In the genomic region with DNA sequence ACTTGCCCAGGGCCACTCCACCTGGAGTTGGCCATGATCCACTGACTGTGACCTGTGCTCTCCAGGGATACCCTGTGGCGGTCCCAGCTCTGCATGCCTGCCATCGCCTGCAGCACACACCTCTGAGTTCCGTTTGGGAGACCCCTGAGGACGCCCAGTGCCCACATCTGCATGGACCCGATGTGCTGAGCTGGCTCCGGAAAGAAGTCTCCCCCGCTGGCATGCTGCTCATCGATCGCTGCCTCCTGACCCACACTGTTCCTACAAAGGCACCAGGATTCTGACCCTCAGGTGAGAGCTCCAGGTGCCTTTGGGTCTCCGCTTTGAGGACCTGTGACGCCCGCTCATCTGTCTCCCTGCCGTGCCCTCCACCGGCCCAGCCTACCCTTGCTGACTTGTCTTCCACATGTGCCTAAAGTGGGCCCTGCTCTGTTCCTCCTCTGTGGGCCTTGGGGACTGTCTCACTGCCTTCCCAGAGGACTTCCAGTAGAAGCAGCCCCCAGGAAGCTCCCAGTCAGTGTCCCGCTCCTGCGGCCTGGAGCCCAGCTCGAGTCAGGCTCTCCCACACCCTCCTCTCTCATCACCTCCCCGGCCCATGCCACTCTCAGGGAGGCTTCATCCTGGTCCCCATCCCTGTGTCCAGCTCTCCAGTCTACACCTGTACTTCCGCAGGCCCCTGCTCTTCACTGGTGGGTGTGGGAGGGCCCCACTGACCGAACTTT, we compare ENCODE assay signal across 19 cellular contexts. TPM values are rescaled to one million over a fixed set of nuclear protein-coding genes. Genes with fewer than 3 reads are reported as not detected.
DNase-seq lines count a peak whose midpoint lies in the region; ATAC-seq and TF ChIP-seq lines count a peak whose summit lies in the region.
"Had no signal": no experiment of that assay in that cellular context is flagged by ENCODE, and none has a peak within 500 bp of the region (broad histone marks: within the 10 kb centered on the region; RNA-seq: fewer than 3 reads in every experiment).

No MANE protein-coding gene starts in this region.

- POLR2A ChIA-PET in Caco-2 (lab: Charles Lee) (no interaction called here), IMR-90 (lab: Charles Lee; ENCODE audit: unreplicated experiment) (no interaction called here)

- H3K9ac ChIP-seq in IMR-90 (ENCODE audit: low read depth, low read length) (no peak overlapping the region), neural progenitor cell (no peak overlapping the region)

- H3K27me3 Mint-ChIP-seq in Caco-2 (ENCODE audit: insufficient read depth, unreplicated experiment) (no peaks in the 10 kb centered on the region), chondrocyte (ENCODE audit: low read depth) (no peaks in the 10 kb centered on the region), neural progenitor cell (ENCODE audit: insufficient read depth, low read depth) (peaks cover 4% of the 10 kb centered on the region)

- H3K4me3 Mint-ChIP-seq in Caco-2 (ENCODE audit: unreplicated experiment) (no peak overlapping the region), chondrocyte (ENCODE audit: unreplicated experiment) (no peak overlapping the region), neural progenitor cell (peak overlapping the region; percentile 24)
- H3K4me3 Mint-ChIP-seq: CD8-positive, alpha-beta T cell had no signal

- H3K4me1 Mint-ChIP-seq in Caco-2 (ENCODE audit: low read depth, unreplicated experiment) (peaks cover 6% of the 10 kb centered on the region), chondrocyte (ENCODE audit: low read depth) (peaks cover 7% of the 10 kb centered on the region), neural progenitor cell (peaks cover 6% of the 10 kb centered on the region)

- CTCF ChIA-PET in Caco-2 (lab: Charles Lee) (interaction anchor here (0.7 kb wide), 1 partner anchor 40 kb away, joined by 3 read pairs; the partner anchor contains the start of gene ESS2), IMR-90 (lab: Yijun Ruan, JAX) (no interaction called here)

- peak overlapping the region; percentile 12 for H4K91ac ChIP-seq in IMR-90 (ENCODE audit: insufficient read depth, low read depth, low read length)

- H3K9me1 ChIP-seq in IMR-90 (ENCODE audit: insufficient read depth, low read length): peaks cover 6% of the 10 kb centered on the region; the same call in 1 of the 2 replicates

- no peak overlapping the region for H3K56ac ChIP-seq in IMR-90 (ENCODE audit: extremely low read depth, insufficient read depth, low read length)

- no peaks in the 10 kb centered on the region for H3K79me1 ChIP-seq in IMR-90 (ENCODE audit: low read depth in 1 of 2, low read length in 2 of 2)

- TF ChIP-seq RAD21 in IMR-90 (IDR thresholded peaks at IDR 0.05; ENCODE audit: low read length): no peak

- H3K14ac ChIP-seq in IMR-90 (replicated peaks; ENCODE audit: low read depth, low read length): no peak overlapping the region

- H3K23ac ChIP-seq in IMR-90 (ENCODE audit: low read depth, low read length): no peak overlapping the region

- TF ChIP-seq POLR2A in IMR-90 (IDR thresholded peaks at IDR 0.05; ENCODE audit: low read depth, low read length): no peak

- H3K27me3 ChIP-seq in Caco-2 (replicated peaks; ENCODE audit: control insufficient read depth, insufficient read depth, low read length) (no peaks in the 10 kb centered on the region), IMR-90 (ENCODE audit: control insufficient read depth, insufficient read depth, low read length) (no peaks in the 10 kb centered on the region), neural progenitor cell (no peaks in the 10 kb centered on the region)

- TF ChIP-seq CTCF in Caco-2 (IDR thresholded peaks at IDR 0.05; ENCODE audit: insufficient read depth in 1 of 2, low read depth in 1 of 2, low read length in 1 of 2, severe bottlenecking in 1 of 2, unreplicated experiment in 1 of 2) (no peak), IMR-90 (conservative IDR thresholded peaks at IDR 0.05; ENCODE audit: low read depth, low read length) (no peak), chondrocyte (IDR thresholded peaks at IDR 0.05) (no peak), neural progenitor cell (IDR thresholded peaks at IDR 0.05) (no peak), GM20000 (IDR thresholded peaks at IDR 0.05; ENCODE audit: extremely low read depth, missing control alignments) (no peak)

- H4K20me1 ChIP-seq in IMR-90 (ENCODE audit: insufficient read depth, low read length) (no peaks in the 10 kb centered on the region), neural progenitor cell (ENCODE audit: low read depth) (no peaks in the 10 kb centered on the region)

- intact Hi-C loops in Caco-2 (cut with micrococcal nuclease; ENCODE audit: unreplicated experiment) (no loop called here), IMR-90 (cut with micrococcal nuclease) (no loop called here)

- in situ Hi-C loops in IMR-90 (cut with MboI; ENCODE audit: low sequenced_read_pairs): loop anchor here (10.0 kb wide), 1 partner anchor 170 kb away; no protein-coding TSS in a partner anchor

- H3K27ac ChIP-seq in IMR-90 (ENCODE audit: insufficient read depth, low read length) (no peak overlapping the region), neural progenitor cell (no peak overlapping the region)
- H3K27ac ChIP-seq: A549, SK-N-MC had no signal

- H3K36me3 Mint-ChIP-seq in Caco-2 (ENCODE audit: insufficient read depth, unreplicated experiment) (peaks cover 5% of the 10 kb centered on the region), chondrocyte (ENCODE audit: low read depth) (peaks cover 6% of the 10 kb centered on the region), neural progenitor cell (peaks cover 2% of the 10 kb centered on the region)
- H3K36me3 Mint-ChIP-seq: CD8-positive, alpha-beta T cell had no signal

- H2BK120ac ChIP-seq in IMR-90 (ENCODE audit: low read depth, low read length): no peak overlapping the region

- no peak overlapping the region for H2BK15ac ChIP-seq in IMR-90 (ENCODE audit: low read depth, low read length)

- H2BK20ac ChIP-seq in IMR-90 (ENCODE audit: low read depth, low read length): no peak overlapping the region

- WGBS in IMR-90 (ENCODE audit: extremely low coverage in 2 of 2, insufficient read length in 1 of 2), 2 experiments: 97% methylated on average over 12 of the region's 20 CpGs; no CpG with 5 or more reads in 1 of the 2 experiments

- dilution Hi-C loops in IMR-90 (cut with HindIII; ENCODE audit: low sequenced_read_pairs, unreplicated experiment): no loop called here

- no peaks in the 10 kb centered on the region for H3F3A ChIP-seq in neural progenitor cell (ENCODE audit: low read depth)

- H3K79me2 ChIP-seq in neural progenitor cell (ENCODE audit: low read depth): no peaks in the 10 kb centered on the region

- H4K8ac ChIP-seq in IMR-90 (ENCODE audit: low read depth in 2 of 2, low read length in 2 of 2): no peak overlapping the region

- H4K5ac ChIP-seq in IMR-90 (ENCODE audit: low read depth, low read length): no peak overlapping the region

- no peak; the same call in 1 of the 2 replicates for ATAC-seq in IMR-90 (ENCODE audit: low read depth)
- ATAC-seq: CD8-positive, alpha-beta T cell had no signal

- H3K4ac ChIP-seq in IMR-90 (ENCODE audit: low read depth, low read length): peak overlapping the region; percentile 42; the same call in 1 of the 2 replicates

- H2AFZ ChIP-seq in IMR-90 (replicated peaks; ENCODE audit: low read length, poor library complexity) (peak overlapping the region; percentile 79), neural progenitor cell (replicated peaks) (no peak overlapping the region)

- no peak overlapping the region for H2BK5ac ChIP-seq in IMR-90 (ENCODE audit: low read depth, low read length, poor library complexity, severe bottlenecking)

- H3K4me1 ChIP-seq in Caco-2 (no peaks in the 10 kb centered on the region), IMR-90 (ENCODE audit: control insufficient read depth, insufficient read depth, low read length) (peaks cover 6% of the 10 kb centered on the region; the same call in 1 of the 2 replicates), neural progenitor cell (no peaks in the 10 kb centered on the region)
- H3K4me1 ChIP-seq: A549 had no signal

- no peak overlapping the region for H3K4me2 ChIP-seq in IMR-90 (ENCODE audit: low read depth, low read length)
- no peak overlapping the region for H3K4me2 ChIP-seq in neural progenitor cell
- H3K4me2 ChIP-seq: A549 had no signal

- H3K36me3 ChIP-seq in Caco-2 (ENCODE audit: control insufficient read depth, insufficient read depth, low read length) (no peaks in the 10 kb centered on the region), IMR-90 (ENCODE audit: control insufficient read depth, insufficient read depth, low read length) (no peaks in the 10 kb centered on the region; the same call in 1 of the 2 replicates), neural progenitor cell (no peaks in the 10 kb centered on the region)

- BruUV-seq in Caco-2 (replicated peaks; lab: Mats Ljungman, UMichigan) (no TSS peak), IMR-90 (replicated peaks; lab: Mats Ljungman, UMichigan) (no TSS peak)

- H3K27ac Mint-ChIP-seq in Caco-2 (ENCODE audit: unreplicated experiment): peak overlapping the region; percentile 77
- peak overlapping the region; percentile 85 for H3K27ac Mint-ChIP-seq in chondrocyte (ENCODE audit: unreplicated experiment)
- H3K27ac Mint-ChIP-seq in neural progenitor cell: no peak overlapping the region
- H3K27ac Mint-ChIP-seq: CD8-positive, alpha-beta T cell had no signal

- H2AK9ac ChIP-seq in IMR-90 (replicated peaks; ENCODE audit: low read depth, low read length, poor library complexity): peak overlapping the region; percentile 39

- H3K9me3 Mint-ChIP-seq in Caco-2 (ENCODE audit: unreplicated experiment) (no peaks in the 10 kb centered on the region), chondrocyte (ENCODE audit: low read depth) (no peaks in the 10 kb centered on the region), neural progenitor cell (no peaks in the 10 kb centered on the region)
- H3K9me3 Mint-ChIP-seq: CD8-positive, alpha-beta T cell had no signal

- H2AK5ac ChIP-seq in IMR-90 (ENCODE audit: low read depth, low read length): no peak overlapping the region

- no peak for DNase-seq in Caco-2
- DNase-seq in IMR-90: no peak
- peak; percentile 85 for DNase-seq in chondrocyte (ENCODE audit: low spot score)
- no peak for DNase-seq in neural progenitor cell (ENCODE audit: low spot score)
- DNase-seq in NCI-H1930 (lab: John Stamatoyannopoulos, UW): no peak
- DNase-seq in NCI-H774 (lab: John Stamatoyannopoulos, UW): no peak
- no peak for DNase-seq in medulla oblongata (ENCODE audit: extremely low spot score)
- no peak for DNase-seq in GM20000 (ENCODE audit: low spot score)
- DNase-seq: CD8-positive, alpha-beta T cell; NCI-H1417 treated with DMSO at 0.1 percent for 48 hours; NCI-H187 treated with DMSO at 0.1 percent for 48 hours; NCI-H69; Right ventricle myocardium superior had no signal

- no peak overlapping the region for H3K18ac ChIP-seq in IMR-90 (ENCODE audit: low read depth, low read length)

- H3K9me3 ChIP-seq in Caco-2 (no peaks in the 10 kb centered on the region), IMR-90 (ENCODE audit: control insufficient read depth, insufficient read depth, low read length) (no peaks in the 10 kb centered on the region), neural progenitor cell (ENCODE audit: low read depth) (no peaks in the 10 kb centered on the region)
- H3K9me3 ChIP-seq: A549 had no signal

- H3K4me3 ChIP-seq in Caco-2 (ENCODE audit: low read depth, low read length) (no peak overlapping the region), IMR-90 (ENCODE audit: insufficient read depth, low read depth, low read length) (no peak overlapping the region), neural progenitor cell (no peak overlapping the region)
- H3K4me3 ChIP-seq: A549, SK-N-MC had no signal

RNA-seq across cellular contexts. Expression of gene SLC25A1, which starts 5.9 kb away (rescaled TPM):
- total RNA-seq in Caco-2 (2022) (142 and 155 TPM in 2 replicates), IMR-90 (2012; rRNA removed) (41.0 and 46.1 TPM in 2 replicates), chondrocyte (101 to 111 TPM (median 107 TPM) in 3 replicates), neural progenitor cell (ENCODE audit: low replicate concordance) (28.6 and 97.0 TPM in 2 replicates)
- polyA plus RNA-seq in IMR-90 (2012; rRNA removed): 56.5 and 58.5 TPM in 2 replicates
- polyA plus RNA-seq in IMR-90 (2012; cell fraction: cytosol; rRNA removed): 55.4 and 87.6 TPM in 2 replicates
- 39.2 and 103 TPM in 2 replicates for polyA plus RNA-seq in IMR-90 (2012; cell fraction: nucleus; rRNA removed; ENCODE audit: low replicate concordance)

RNA-seq across cellular contexts. Expression of gene GSC2, which starts 34.3 kb away (rescaled TPM):
- total RNA-seq in Caco-2 (2022) (not detected in 2 replicates), IMR-90 (2012; rRNA removed) (not detected in 2 replicates), chondrocyte (not detected in 3 replicates), neural progenitor cell (ENCODE audit: low replicate concordance) (not detected in 2 replicates)
- not detected in 2 replicates for polyA plus RNA-seq in IMR-90 (2012; rRNA removed)
- not detected in 2 replicates for polyA plus RNA-seq in IMR-90 (2012; cell fraction: cytosol; rRNA removed)
- polyA plus RNA-seq in IMR-90 (2012; cell fraction: nucleus; rRNA removed; ENCODE audit: low replicate concordance): not detected in 2 replicates
- total RNA-seq: CD8-positive, alpha-beta T cell; H4; HT-29; M059J; Right ventricle myocardium superior had no signal
- polyA plus RNA-seq: A549, BJ had no signal

RNA-seq across cellular contexts. Expression of gene ESS2, which starts 40.0 kb away (rescaled TPM):
- total RNA-seq in Caco-2 (2022) (16.6 and 16.9 TPM in 2 replicates), IMR-90 (2012; rRNA removed) (13.4 and 16.7 TPM in 2 replicates), chondrocyte (17.8 to 18.3 TPM (median 18.3 TPM) in 3 replicates), neural progenitor cell (ENCODE audit: low replicate concordance) (7.2 and 12.5 TPM in 2 replicates)
- 17.3 and 18.3 TPM in 2 replicates for polyA plus RNA-seq in IMR-90 (2012; rRNA removed)
- 19.4 and 22.2 TPM in 2 replicates for polyA plus RNA-seq in IMR-90 (2012; cell fraction: cytosol; rRNA removed)
- polyA plus RNA-seq in IMR-90 (2012; cell fraction: nucleus; rRNA removed; ENCODE audit: low replicate concordance): 22.1 and 33.4 TPM in 2 replicates

RNA-seq across cellular contexts. Expression of gene TSSK2, which starts 53.3 kb away (rescaled TPM):
- not detected in 2 replicates for total RNA-seq in Caco-2 (2022)
- not detected in 2 replicates for total RNA-seq in IMR-90 (2012; rRNA removed)
- not detected in 2 replicates for polyA plus RNA-seq in IMR-90 (2012; rRNA removed)
- polyA plus RNA-seq in IMR-90 (2012; cell fraction: cytosol; rRNA removed): not detected in 2 replicates
- polyA plus RNA-seq in IMR-90 (2012; cell fraction: nucleus; rRNA removed; ENCODE audit: low replicate concordance): not detected in 2 replicates
- not detected in 3 replicates for total RNA-seq in chondrocyte
- total RNA-seq in neural progenitor cell (ENCODE audit: low replicate concordance): not detected in 2 replicates
- total RNA-seq: H4, HT-29, M059J, Right ventricle myocardium superior had no signal
- polyA plus RNA-seq: A549, BJ had no signal
